Comparison of ENCODE assay signal across 8 cellular contexts in genomic region chr5:119302916-119303897, GRCh38. TPM values are rescaled to one million over a fixed set of nuclear protein-coding genes. Genes with fewer than 3 reads are reported as not detected.
DNase-seq lines count a peak whose midpoint lies in the region; ATAC-seq and TF ChIP-seq lines count a peak whose summit lies in the region.

No MANE protein-coding gene starts in this region.

- no peaks in the 10 kb centered on the region for H3K9me3 ChIP-seq in CD4-positive, CD25-positive, alpha-beta regulatory T cell (ENCODE audit: control insufficient read depth in 2 of 2, low read length in 2 of 2)
- no peaks in the 10 kb centered on the region for H3K9me3 ChIP-seq in right lobe of liver

- peak overlapping the region; percentile 57 for H3K27ac ChIP-seq in CD4-positive, CD25-positive, alpha-beta regulatory T cell (ENCODE audit: insufficient read depth, low read length, poor library complexity, severe bottlenecking)
- no peak overlapping the region for H3K27ac ChIP-seq in right lobe of liver

- no peak for TF ChIP-seq CTCF in right lobe of liver (IDR thresholded peaks at IDR 0.05)

- POLR2A ChIA-PET in HEK293T (lab: Yijun Ruan, JAX) = interaction anchor here (0.9 to 2.7 kb wide), 4 partner anchors 14 to 35 kb away, joined by 3 to 8 read pairs (median 4); no protein-coding TSS in a partner anchor

- peaks cover 23% of the 10 kb centered on the region for H3K36me3 Mint-ChIP-seq in CD4-positive, CD25-positive, alpha-beta regulatory T cell

- H3K27me3 ChIP-seq in CD4-positive, CD25-positive, alpha-beta regulatory T cell (ENCODE audit: control insufficient read depth, insufficient read depth, low read length) = no peaks in the 10 kb centered on the region
- no peaks in the 10 kb centered on the region for H3K27me3 ChIP-seq in right lobe of liver

- H3K4me1 Mint-ChIP-seq in CD4-positive, CD25-positive, alpha-beta regulatory T cell = peaks cover 35 to 96% (median 73%) of the 10 kb centered on the region in 4 donors

- CTCF ChIA-PET in HEK293T (lab: Yijun Ruan, JAX) = interaction anchor here (0.7 kb wide), 1 partner anchor 13 kb away, joined by 3 read pairs; no protein-coding TSS in a partner anchor

- H3K4me1 ChIP-seq in CD4-positive, CD25-positive, alpha-beta regulatory T cell (ENCODE audit: control insufficient read depth, insufficient read depth, low read length, poor library complexity, severe bottlenecking) = peaks cover 85% of the 10 kb centered on the region
- peaks cover 0 to under 1% (median 0%) of the 10 kb centered on the region in 4 donors for H3K4me1 ChIP-seq in right lobe of liver

- TF ChIP-seq POLR2A in right lobe of liver (IDR thresholded peaks at IDR 0.05) = no peak

- peaks cover 0 to 8% (median 0%) of the 10 kb centered on the region in 7 donors for H3K9me3 Mint-ChIP-seq in CD4-positive, CD25-positive, alpha-beta regulatory T cell

- 78% methylated on average over 5 of the region's 5 CpGs for WGBS in right lobe of liver (ENCODE audit: insufficient coverage, low coverage, low lambda C conversion rate, missing lambda C conversion rate)

- peak in 1 of 3 donors; percentile 45 for DNase-seq in CD4-positive, CD25-positive, alpha-beta regulatory T cell
- DNase-seq in amniotic epithelial cell (ENCODE audit: low read depth) (peak; percentile 98), right lobe of liver (no peak), NCI-H1436 treated with DMSO at 0.1 percent for 48 hours (lab: John Stamatoyannopoulos, UW) (no peak), NCI-H510A (lab: John Stamatoyannopoulos, UW) (no peak), HEK293T (ENCODE audit: extremely low spot score) (no peak)

- H3K4me3 ChIP-seq in CD4-positive, CD25-positive, alpha-beta regulatory T cell (ENCODE audit: low read depth, low read length) = peak overlapping the region; percentile 48
- H3K4me3 ChIP-seq in right lobe of liver = no peak overlapping the region

- peaks cover 2% of the 10 kb centered on the region for H3K36me3 ChIP-seq in CD4-positive, CD25-positive, alpha-beta regulatory T cell (ENCODE audit: control insufficient read depth, insufficient read depth, low read length)
- no peaks in the 10 kb centered on the region for H3K36me3 ChIP-seq in right lobe of liver

- peak overlapping the region; percentile 60 to 82 (median 72) for H3K4me3 Mint-ChIP-seq in CD4-positive, CD25-positive, alpha-beta regulatory T cell

- intact Hi-C loops in right lobe of liver (cut with DNase I) = no loop called here

- H3K27ac Mint-ChIP-seq in CD4-positive, CD25-positive, alpha-beta regulatory T cell = peak overlapping the region; percentile 86 to 99 (median 91)

- ATAC-seq in CD4-positive, CD25-positive, alpha-beta regulatory T cell (ENCODE audit: low read depth in 2 of 2) = peak in 1 of 2 donors; percentile 48
- ATAC-seq in HG03175 (IDR thresholded peaks at IDR 0.05; ENCODE audit: unreplicated experiment) = peak; percentile 46
- ATAC-seq in right lobe of liver = peak; percentile 30 to 86 (median 58)
- no peak for ATAC-seq in HG02938 (IDR thresholded peaks at IDR 0.05; ENCODE audit: unreplicated experiment)

- H3K27me3 Mint-ChIP-seq in CD4-positive, CD25-positive, alpha-beta regulatory T cell = no peaks in the 10 kb centered on the region

TF ChIP-seq in HEK293T, 16 proteins besides CTCF, POLR2A, EP300 and RAD21:
- TF ChIP-seq FOXA1 (IDR thresholded peaks at IDR 0.05) (no peak), ARNT (IDR thresholded peaks at IDR 0.05) (no peak), BHLHE40 (IDR thresholded peaks at IDR 0.05; ENCODE audit: borderline replicate concordance) (no peak), ELF4 (IDR thresholded peaks at IDR 0.05) (no peak), L3MBTL2 (conservative IDR thresholded peaks at IDR 0.05) (no peak), HDGF (IDR thresholded peaks at IDR 0.05; ENCODE audit: borderline replicate concordance) (no peak), SP1 (IDR thresholded peaks at IDR 0.05) (no peak), SUZ12 (IDR thresholded peaks at IDR 0.05) (no peak), FOXK2 (IDR thresholded peaks at IDR 0.05) (no peak), TARDBP (IDR thresholded peaks at IDR 0.05) (no peak), CTBP1 (IDR thresholded peaks at IDR 0.05; ENCODE audit: borderline replicate concordance) (no peak)

RNA-seq across cellular contexts. Expression of gene TNFAIP8, which starts 52.6 kb away (rescaled TPM):
- total RNA-seq in CD4-positive, CD25-positive, alpha-beta regulatory T cell = 120 TPM
- 100 to 1,000 TPM; 183 to 244 (median 202) TPM for polyA plus RNA-seq in CD4-positive, CD25-positive, alpha-beta regulatory T cell
- total RNA-seq in right lobe of liver = 10 to 100 TPM in 2 of 6 experiments, 1 to 10 TPM in 4; 2.2 to 26.7 (median 5.4) TPM
